Comparison of ENCODE assay signal across 13 cellular contexts in genomic region chr4:154471924-154472323, GRCh38. TPM values are rescaled to one million over a fixed set of nuclear protein-coding genes. Genes with fewer than 3 reads are reported as not detected.
DNase-seq lines count a peak whose midpoint lies in the region; ATAC-seq, FAIRE-seq and TF ChIP-seq lines count a peak whose summit lies in the region.
"Had no signal": no experiment of that assay in that cellular context is flagged by ENCODE, and none has a peak within 500 bp of the region (broad histone marks: within the 10 kb centered on the region; RNA-seq: fewer than 3 reads in every experiment).

No MANE protein-coding gene starts in this region.

- peak; percentile 12 for DNase-seq in COLO668 (lab: John Stamatoyannopoulos, UW; ENCODE audit: unreplicated experiment)
- peak; percentile 57 for DNase-seq in NCI-H526 treated with DMSO at 0.1 percent for 48 hours (lab: John Stamatoyannopoulos, UW)
- no peak for DNase-seq in Kasumi-1 (lab: John Stamatoyannopoulos, UW)
- no peak for DNase-seq in GM12892 (ENCODE audit: insufficient read length)
- no peak for DNase-seq in mesenteric fat pad (ENCODE audit: low spot score)
- DNase-seq in RCC 7860 (ENCODE audit: low spot score) = no peak
- DNase-seq: activated CD4-positive, alpha-beta T cell treated with anti-CD3 and anti-CD28 coated beads for 36 hours; effector memory CD8-positive, alpha-beta T cell; NCI-H2171; SHP77; stomach had no signal

- FAIRE-seq in GM12892 (lab: Jason Lieb, UNC) = no peak
- no peak for FAIRE-seq in RCC 7860 (lab: Jason Lieb, UNC)

- ATAC-seq in GM19452 (IDR thresholded peaks at IDR 0.05; ENCODE audit: unreplicated experiment) (peak; percentile 76), HG02973 (IDR thresholded peaks at IDR 0.05; ENCODE audit: unreplicated experiment) (peak; percentile 62)
- ATAC-seq: activated CD4-positive, alpha-beta T cell treated with anti-CD3 and anti-CD28 coated beads for 36 hours; effector memory CD8-positive, alpha-beta T cell had no signal

- no peak for TF ChIP-seq POLR2A in GM12892 (IDR thresholded peaks at IDR 0.05; ENCODE audit: low read depth, low read length)

RNA-seq across cellular contexts. Expression of gene DCHS2, which starts 19.7 kb away (rescaled TPM):
- polyA plus RNA-seq in GM12892 (2012; ENCODE audit: missing spikeins) = 0.04 TPM
- 0.32 TPM for total RNA-seq in mesenteric fat pad

Comparison
In these comparisons a context has a peak if more than half of its experiments do, and no peak if none do; other contexts are left out.
1. DNase-seq: peak in COLO668 (single experiment) and NCI-H526 treated with DMSO at 0.1 percent for 48 hours (single experiment); none in Kasumi-1 (0 of 2), GM12892 (single experiment), mesenteric fat pad (single experiment) and RCC 7860 (single experiment).